ENCODE assay signal across 14 cellular contexts in the genomic region with DNA sequence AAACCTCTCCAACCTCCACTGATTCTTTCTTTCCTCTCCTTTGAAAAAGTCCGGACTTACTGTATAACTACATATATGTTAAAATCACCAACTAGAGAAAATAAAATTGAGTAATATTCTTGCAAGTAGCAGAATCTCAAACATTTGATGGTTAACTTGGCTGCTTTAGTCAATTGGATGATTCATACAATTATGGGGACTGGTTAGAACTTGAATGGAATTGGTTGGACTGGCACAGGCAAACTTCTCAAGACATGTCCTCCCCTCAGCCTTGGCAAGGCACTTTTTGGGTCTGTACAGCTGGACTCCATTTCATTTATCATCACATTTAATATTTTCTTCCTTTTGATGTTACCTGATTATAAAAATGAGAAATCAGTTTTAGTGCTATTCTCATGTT. TPM values are rescaled to one million over a fixed set of nuclear protein-coding genes. Genes with fewer than 3 reads are reported as not detected.
"Had no signal": no experiment of that assay in that cellular context is flagged by ENCODE, and none has a peak within 500 bp of the region (broad histone marks: within the 10 kb centered on the region; RNA-seq: fewer than 3 reads in every experiment).

No MANE protein-coding gene starts in this region.

- ATAC-seq: body of pancreas; lower lobe of right lung; right cardiac atrium; stimulated activated memory B cell treated with anti-CD40 and anti-IgM and Interleukin-4, amounts not matched to agents 10 μg/mL and 1 μg/mL and 100 μg/mL, for 72 hours; T-cell had no signal

- H3K36me3 ChIP-seq: lower lobe of right lung, transverse colon had no signal

- DNase-seq: activated CD4-positive, alpha-beta T cell treated with anti-CD3 and anti-CD28 coated beads, Interleukin-2, amount 50 U/mL, for 1 hour; body of pancreas; cerebellar nuclear complex; dermis blood vessel endothelial cell; lower lobe of right lung; midbrain; naive B cell; posterior cingulate gyrus; right cardiac atrium; T-cell; transverse colon had no signal

- H3K9me3 ChIP-seq: body of pancreas, lower lobe of right lung, transverse colon had no signal

- H3K27ac ChIP-seq: hepatocyte, lower lobe of right lung had no signal

- H3K27me3 ChIP-seq: body of pancreas, hepatocyte, transverse colon had no signal

- H3K4me3 ChIP-seq: body of pancreas, hepatocyte, lower lobe of right lung, transverse colon had no signal

RNA-seq across cellular contexts. Expression of a gene that starts 6.5 kb away (rescaled TPM):
- total RNA-seq: activated T-helper 2 cell treated with anti-CD3 and anti-CD28 coated beads, Interferon-gamma antibody, Interleukin-2, Interleukin-4, amounts not matched to agents 10 μg/mL and 5 μg/mL and 100 μg/mL, durations not matched to agents 14 hours and 24 hours and 36 hours had no signal
